In the genomic region with DNA sequence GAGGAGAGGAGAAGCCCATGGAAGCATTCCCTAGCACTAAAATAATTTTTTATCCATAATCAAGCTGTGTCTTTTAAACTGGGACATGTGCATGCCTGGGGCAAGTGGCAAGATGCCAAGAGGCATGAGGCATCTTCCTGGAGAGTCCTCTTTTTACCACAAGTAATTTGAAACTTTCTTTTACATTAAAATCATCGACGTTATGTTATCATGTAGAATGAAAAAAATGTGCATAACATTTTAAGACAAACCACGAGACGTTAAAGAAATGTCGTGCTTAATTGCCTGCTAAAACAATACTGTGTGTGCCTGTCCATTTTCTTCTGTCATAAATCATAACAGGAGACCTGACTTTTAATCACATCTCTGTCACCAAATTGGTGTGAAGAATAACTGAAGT, we compare ENCODE assay signal across 12 cellular contexts. TPM values are rescaled to one million over a fixed set of nuclear protein-coding genes. Genes with fewer than 3 reads are reported as not detected.
DNase-seq lines count a peak whose midpoint lies in the region; ATAC-seq, FAIRE-seq and TF ChIP-seq lines count a peak whose summit lies in the region.
"Had no signal": no experiment of that assay in that cellular context is flagged by ENCODE, and none has a peak within 500 bp of the region (broad histone marks: within the 10 kb centered on the region; RNA-seq: fewer than 3 reads in every experiment).

No MANE protein-coding gene starts in this region.

- DNase-seq in CD4-positive, CD25-positive, alpha-beta regulatory T cell, result no peak
- DNase-seq in HTR-8/SVneo (ENCODE audit: insufficient read length, low spot score), result peak; percentile 70
- peak; percentile 34 for DNase-seq in amniotic epithelial cell (ENCODE audit: low read depth)
- peak; percentile 89 for DNase-seq in iris pigment epithelial cell (ENCODE audit: low read depth)
- no peak for DNase-seq in upper lobe of right lung
- DNase-seq: activated CD8-positive, alpha-beta memory T cell treated with anti-CD3 and anti-CD28 coated beads for 24 hours; aorta had no signal

- ATAC-seq in CD4-positive, CD25-positive, alpha-beta regulatory T cell (ENCODE audit: low read depth in 2 of 2), result no peak
- no peak for ATAC-seq in upper lobe of right lung
- ATAC-seq in HG02571 (IDR thresholded peaks at IDR 0.05; ENCODE audit: unreplicated experiment), result no peak
- ATAC-seq in HG03139 (IDR thresholded peaks at IDR 0.05; ENCODE audit: unreplicated experiment), result no peak
- no peak for ATAC-seq in GM18498 (IDR thresholded peaks at IDR 0.05; ENCODE audit: unreplicated experiment)

- peak; percentile 71 for FAIRE-seq in HTR-8/SVneo (lab: Jason Lieb, UNC)

- H3K4me1 ChIP-seq in CD4-positive, CD25-positive, alpha-beta regulatory T cell (ENCODE audit: control insufficient read depth, insufficient read depth, low read length, poor library complexity, severe bottlenecking), result peaks cover 11% of the 10 kb centered on the region
- H3K4me1 ChIP-seq in upper lobe of right lung, result no peaks in the 10 kb centered on the region

- peak overlapping the region in 2 of 3 donors; percentile 31 to 55 for H3K27ac Mint-ChIP-seq in CD4-positive, CD25-positive, alpha-beta regulatory T cell

- peaks cover 3% of the 10 kb centered on the region for H3K36me3 Mint-ChIP-seq in CD4-positive, CD25-positive, alpha-beta regulatory T cell

- no peak for TF ChIP-seq CTCF in upper lobe of right lung (IDR thresholded peaks at IDR 0.05)

- no peaks in the 10 kb centered on the region for H3K9me3 ChIP-seq in CD4-positive, CD25-positive, alpha-beta regulatory T cell (ENCODE audit: control insufficient read depth in 2 of 2, low read length in 2 of 2)
- H3K9me3 ChIP-seq in upper lobe of right lung, result no peaks in the 10 kb centered on the region

- H3K27me3 Mint-ChIP-seq in CD4-positive, CD25-positive, alpha-beta regulatory T cell, result no peaks in the 10 kb centered on the region

- no peak overlapping the region for H3K4me3 Mint-ChIP-seq in CD4-positive, CD25-positive, alpha-beta regulatory T cell

- intact Hi-C loops in upper lobe of right lung (cut with DNase I), result no loop called here

- peaks cover 9% of the 10 kb centered on the region for H3K27me3 ChIP-seq in CD4-positive, CD25-positive, alpha-beta regulatory T cell (ENCODE audit: control insufficient read depth, insufficient read depth, low read length)
- no peaks in the 10 kb centered on the region for H3K27me3 ChIP-seq in upper lobe of right lung

- peaks cover 5 to 35% (median 18%) of the 10 kb centered on the region in 4 donors for H3K4me1 Mint-ChIP-seq in CD4-positive, CD25-positive, alpha-beta regulatory T cell

- H3K36me3 ChIP-seq in CD4-positive, CD25-positive, alpha-beta regulatory T cell (ENCODE audit: control insufficient read depth, insufficient read depth, low read length), result no peaks in the 10 kb centered on the region
- H3K36me3 ChIP-seq in upper lobe of right lung, result no peaks in the 10 kb centered on the region

- no peak overlapping the region for H3K4me3 ChIP-seq in CD4-positive, CD25-positive, alpha-beta regulatory T cell (ENCODE audit: low read depth, low read length)
- H3K4me3 ChIP-seq in upper lobe of right lung, result no peak overlapping the region

- H3K9me3 Mint-ChIP-seq in CD4-positive, CD25-positive, alpha-beta regulatory T cell, result peaks cover 0 to 3% (median 0%) of the 10 kb centered on the region in 7 donors

- no peak overlapping the region for H3K27ac ChIP-seq in CD4-positive, CD25-positive, alpha-beta regulatory T cell (ENCODE audit: insufficient read depth, low read length, poor library complexity, severe bottlenecking)
- H3K27ac ChIP-seq in upper lobe of right lung, result no peak overlapping the region

RNA-seq across cellular contexts. Expression of a gene that starts 1.5 kb away (rescaled TPM):
- not detected for total RNA-seq in CD4-positive, CD25-positive, alpha-beta regulatory T cell
- polyA plus RNA-seq in CD4-positive, CD25-positive, alpha-beta regulatory T cell, result not detected
- total RNA-seq in upper lobe of right lung, result 0.17 TPM
- total RNA-seq: glomerular endothelial cell, ureter had no signal

RNA-seq across cellular contexts. Expression of a gene that starts 5.2 kb away (rescaled TPM):
- 21.0 TPM for total RNA-seq in CD4-positive, CD25-positive, alpha-beta regulatory T cell
- polyA plus RNA-seq in CD4-positive, CD25-positive, alpha-beta regulatory T cell, result 100 to 1,000 TPM in 2 of 4 donors, 10 to 100 TPM in 2; 56.0 to 121 (median 85.6) TPM
- total RNA-seq in upper lobe of right lung, result 0.90 TPM
- total RNA-seq: aorta, glomerular endothelial cell had no signal

Comparison
In these comparisons a context has a peak if more than half of its experiments do, and no peak if none do; other contexts are left out.
1. DNase-seq: peak in HTR-8/SVneo (single experiment), amniotic epithelial cell (single experiment) and iris pigment epithelial cell (single experiment); none in CD4-positive, CD25-positive, alpha-beta regulatory T cell (0 of 3) and upper lobe of right lung (single experiment).
2. RNA of a gene that starts 5.2 kb away (total RNA-seq): 21.0 TPM in CD4-positive, CD25-positive, alpha-beta regulatory T cell (single experiment); 0.90 TPM in upper lobe of right lung (single experiment); every median in the first group is over 10 times any median in the second.